8 cellular contexts compared by ENCODE assay signal in the genomic region with DNA sequence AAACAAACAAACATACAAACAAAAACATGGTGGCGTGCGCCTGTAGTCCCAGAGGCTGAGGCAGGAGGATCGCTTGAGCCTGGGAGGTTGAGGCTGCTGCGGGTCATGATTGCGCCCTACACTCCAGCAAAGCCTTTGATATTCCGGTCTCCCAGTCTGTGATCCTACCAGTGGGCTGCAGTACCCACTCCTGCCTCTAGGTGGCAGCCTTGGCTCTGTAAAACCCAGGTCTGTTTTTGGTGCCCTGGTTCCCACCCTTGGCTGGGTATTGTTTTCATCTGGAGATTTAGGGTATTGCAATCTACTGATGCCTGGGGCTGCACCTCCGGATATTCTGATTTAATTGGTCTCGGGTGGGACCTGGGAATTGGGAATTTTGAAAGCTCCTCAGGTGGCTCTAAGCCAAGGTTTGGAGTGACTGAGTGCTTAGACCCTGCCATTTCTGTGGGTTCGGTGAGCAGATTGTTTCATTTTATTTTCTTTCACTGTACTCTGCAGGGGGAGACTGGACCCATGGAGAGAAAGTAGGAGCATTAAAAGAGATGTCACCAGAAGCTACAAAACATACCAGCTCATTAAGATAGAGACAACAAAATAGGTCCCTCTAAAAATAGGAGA. TPM values are rescaled to one million over a fixed set of nuclear protein-coding genes. Genes with fewer than 3 reads are reported as not detected.
DNase-seq lines count a peak whose midpoint lies in the region; ATAC-seq and TF ChIP-seq lines count a peak whose summit lies in the region.

No MANE protein-coding gene starts in this region.

- H3K36me3 ChIP-seq in GM06990 (ENCODE audit: control insufficient read depth, insufficient read depth, low read length) = no peaks in the 10 kb centered on the region

- no peaks in the 10 kb centered on the region for H3K36me3 Mint-ChIP-seq in naive B cell

- H3K27me3 ChIP-seq in GM06990 (replicated peaks; ENCODE audit: control insufficient read depth, insufficient read depth, low read length) = no peaks in the 10 kb centered on the region; the same call in 1 of the 2 replicates

- H3K4me1 Mint-ChIP-seq in naive B cell = peaks cover 0 to 10% (median 5%) of the 10 kb centered on the region in 3 donors

- no peak overlapping the region for H3K4me3 Mint-ChIP-seq in naive B cell

- TF ChIP-seq CTCF in GM06990 (IDR thresholded peaks at IDR 0.05; ENCODE audit: insufficient read depth, low read length, poor library complexity, severe bottlenecking) (peak; percentile 99), epithelial cell of proximal tubule (conservative IDR thresholded peaks at IDR 0.05; ENCODE audit: low read depth, low read length) (peak; percentile 99)

- ATAC-seq in HG03280 (IDR thresholded peaks at IDR 0.05; ENCODE audit: unreplicated experiment) (peak; percentile 51), naive B cell (ENCODE audit: low read depth in 2 of 2) (peak; percentile 63 to 67), GM21619 (IDR thresholded peaks at IDR 0.05; ENCODE audit: unreplicated experiment) (no peak)

- DNase-seq in GM06990 (ENCODE audit: extremely low read depth, insufficient read length) (no peak), NOMO-1 treated with DMSO at 0.1 percent for 48 hours (lab: John Stamatoyannopoulos, UW; ENCODE audit: unreplicated experiment) (peak; percentile 68), epithelial cell of proximal tubule (ENCODE audit: low read depth) (no peak), naive B cell (peak; percentile 56)
- DNase-seq in activated CD8-positive, alpha-beta memory T cell treated with anti-CD3 and anti-CD28 coated beads, Interleukin-2, amount 50 U/mL, for 24 hours (ENCODE audit: extremely low read depth) = peak; percentile 32
- DNase-seq in stimulated activated CD8-positive, alpha-beta memory T cell treated with anti-CD3 and anti-CD28 coated beads, Interleukin-7, amount 100 ng/mL, for 4 hours (ENCODE audit: low read depth in 2 of 2) = peak; percentile 33 to 37

- H3K9me3 Mint-ChIP-seq in naive B cell = no peaks in the 10 kb centered on the region

- H3K4me3 ChIP-seq in GM06990 (replicated peaks; ENCODE audit: low read depth, low read length) (no peak overlapping the region), epithelial cell of proximal tubule (ENCODE audit: low read depth, low read length) (no peak overlapping the region)

- peak overlapping the region in 1 of 6 donors; percentile 52 for H3K27ac Mint-ChIP-seq in naive B cell

- H3K27me3 Mint-ChIP-seq in naive B cell = peaks cover 15 to 20% (median 18%) of the 10 kb centered on the region in 3 donors

RNA-seq across cellular contexts. Expression of gene MYH3, which starts 40.5 kb away (rescaled TPM):
- under 0.01 and 1.7 TPM in 2 replicates for total RNA-seq in epithelial cell of proximal tubule
- under 1 TPM in 4 of 6 donors, not detected in 2; 0.41 to 0.78 (median 0.60) TPM for polyA plus RNA-seq in naive B cell (ENCODE audit: low read depth in 6 of 6)

Comparison
In these comparisons a context has a peak if more than half of its experiments do, and no peak if none do; other contexts are left out.
1. DNase-seq: peak in NOMO-1 treated with DMSO at 0.1 percent for 48 hours (single experiment), activated CD8-positive, alpha-beta memory T cell treated with anti-CD3 and anti-CD28 coated beads, Interleukin-2, amount 50 U/mL, for 24 hours (single experiment), naive B cell (single experiment) and stimulated activated CD8-positive, alpha-beta memory T cell treated with anti-CD3 and anti-CD28 coated beads, Interleukin-7, amount 100 ng/mL, for 4 hours (2 of 2); none in GM06990 (single experiment) and epithelial cell of proximal tubule (single experiment).